Comparison of ENCODE assay signal across 1 cellular context in genomic region chr15:76903251-76903681, GRCh38.
TF ChIP-seq lines count a peak whose summit lies in the region.

No MANE protein-coding gene starts in this region.

TF ChIP-seq in HepG2, 621 proteins besides CTCF, POLR2A, EP300 and RAD21:
- TF ChIP-seq, protein P1, sequence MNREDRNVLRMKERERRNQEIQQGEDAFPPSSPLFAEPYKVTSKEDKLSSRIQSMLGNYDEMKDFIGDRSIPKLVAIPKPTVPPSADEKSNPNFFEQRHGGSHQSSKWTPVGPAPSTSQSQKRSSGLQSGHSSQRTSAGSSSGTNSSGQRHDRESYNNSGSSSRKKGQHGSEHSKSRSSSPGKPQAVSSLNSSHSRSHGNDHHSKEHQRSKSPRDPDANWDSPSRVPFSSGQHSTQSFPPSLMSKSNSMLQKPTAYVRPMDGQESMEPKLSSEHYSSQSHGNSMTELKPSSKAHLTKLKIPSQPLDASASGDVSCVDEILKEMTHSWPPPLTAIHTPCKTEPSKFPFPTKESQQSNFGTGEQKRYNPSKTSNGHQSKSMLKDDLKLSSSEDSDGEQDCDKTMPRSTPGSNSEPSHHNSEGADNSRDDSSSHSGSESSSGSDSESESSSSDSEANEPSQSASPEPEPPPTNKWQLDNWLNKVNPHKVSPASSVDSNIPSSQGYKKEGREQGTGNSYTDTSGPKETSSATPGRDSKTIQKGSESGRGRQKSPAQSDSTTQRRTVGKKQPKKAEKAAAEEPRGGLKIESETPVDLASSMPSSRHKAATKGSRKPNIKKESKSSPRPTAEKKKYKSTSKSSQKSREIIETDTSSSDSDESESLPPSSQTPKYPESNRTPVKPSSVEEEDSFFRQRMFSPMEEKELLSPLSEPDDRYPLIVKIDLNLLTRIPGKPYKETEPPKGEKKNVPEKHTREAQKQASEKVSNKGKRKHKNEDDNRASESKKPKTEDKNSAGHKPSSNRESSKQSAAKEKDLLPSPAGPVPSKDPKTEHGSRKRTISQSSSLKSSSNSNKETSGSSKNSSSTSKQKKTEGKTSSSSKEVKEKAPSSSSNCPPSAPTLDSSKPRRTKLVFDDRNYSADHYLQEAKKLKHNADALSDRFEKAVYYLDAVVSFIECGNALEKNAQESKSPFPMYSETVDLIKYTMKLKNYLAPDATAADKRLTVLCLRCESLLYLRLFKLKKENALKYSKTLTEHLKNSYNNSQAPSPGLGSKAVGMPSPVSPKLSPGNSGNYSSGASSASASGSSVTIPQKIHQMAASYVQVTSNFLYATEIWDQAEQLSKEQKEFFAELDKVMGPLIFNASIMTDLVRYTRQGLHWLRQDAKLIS (CRISPR knock-in tag; IDR thresholded peaks at IDR 0.05), result no peak
- TF ChIP-seq SAP130 (CRISPR knock-in tag; IDR thresholded peaks at IDR 0.05; ENCODE audit: low read depth), result peak; percentile 10; the same call in 1 of the 2 replicates
- TF ChIP-seq STAG1 (CRISPR knock-in tag; IDR thresholded peaks at IDR 0.05), result peak; percentile 43
